ENCODE assay signal across 8 cellular contexts in genomic region chr7:150420987-150421674, GRCh38. TPM values are rescaled to one million over a fixed set of nuclear protein-coding genes. Genes with fewer than 3 reads are reported as not detected.
DNase-seq lines count a peak whose midpoint lies in the region; ATAC-seq and TF ChIP-seq lines count a peak whose summit lies in the region.

No MANE protein-coding gene starts in this region.

- H3K9me3 Mint-ChIP-seq in naive thymus-derived CD8-positive, alpha-beta T cell = no peaks in the 10 kb centered on the region
- H3K9me3 Mint-ChIP-seq in stimulated activated memory B cell treated with anti-CD40 and anti-IgM and Interleukin-4, amounts not matched to agents 10 μg/mL and 1 μg/mL and 100 μg/mL, for 72 hours = no peaks in the 10 kb centered on the region

- POLR2A ChIA-PET in naive thymus-derived CD8-positive, alpha-beta T cell (lab: Charles Lee) = interaction anchor here (0.9 to 2.5 kb wide), 2 partner anchors 15 to 63 kb away, joined by 4 to 7 read pairs; a partner anchor contains a TSS

- peak overlapping the region in 7 of 10 donors; percentile 20 to 76 (median 42) for H3K27ac Mint-ChIP-seq in naive thymus-derived CD8-positive, alpha-beta T cell
- H3K27ac Mint-ChIP-seq in stimulated activated memory B cell treated with anti-CD40 and anti-IgM and Interleukin-4, amounts not matched to agents 10 μg/mL and 1 μg/mL and 100 μg/mL, for 72 hours = peak overlapping the region; percentile 14

- no peaks in the 10 kb centered on the region for H3K36me3 Mint-ChIP-seq in naive thymus-derived CD8-positive, alpha-beta T cell
- no peaks in the 10 kb centered on the region for H3K36me3 Mint-ChIP-seq in stimulated activated memory B cell treated with anti-CD40 and anti-IgM and Interleukin-4, amounts not matched to agents 10 μg/mL and 1 μg/mL and 100 μg/mL, for 72 hours

- no peaks in the 10 kb centered on the region for H3K79me2 ChIP-seq in OCI-LY3 (ENCODE audit: low read length)

- H3K4me1 Mint-ChIP-seq in naive thymus-derived CD8-positive, alpha-beta T cell = peaks cover 6 to 11% (median 7%) of the 10 kb centered on the region in 4 donors
- H3K4me1 Mint-ChIP-seq in stimulated activated memory B cell treated with anti-CD40 and anti-IgM and Interleukin-4, amounts not matched to agents 10 μg/mL and 1 μg/mL and 100 μg/mL, for 72 hours = peaks cover 16% of the 10 kb centered on the region

- H3K4me3 ChIP-seq in OCI-LY3 (ENCODE audit: low read length) = peak overlapping the region; percentile 57
- H3K4me3 ChIP-seq in epithelial cell of esophagus (ENCODE audit: low read length) = no peak overlapping the region

- peak overlapping the region; percentile 51 for H3K9ac ChIP-seq in OCI-LY3 (ENCODE audit: low read length)

- no peaks in the 10 kb centered on the region for H3K36me3 ChIP-seq in OCI-LY3 (replicated peaks; ENCODE audit: low read depth, low read length)

- H3K9me3 ChIP-seq in OCI-LY3 (ENCODE audit: insufficient read depth, low read length) = no peaks in the 10 kb centered on the region

- H3K27me3 Mint-ChIP-seq in naive thymus-derived CD8-positive, alpha-beta T cell = peaks cover 0 to 1% (median 0%) of the 10 kb centered on the region in 5 donors
- H3K27me3 Mint-ChIP-seq in stimulated activated memory B cell treated with anti-CD40 and anti-IgM and Interleukin-4, amounts not matched to agents 10 μg/mL and 1 μg/mL and 100 μg/mL, for 72 hours = no peaks in the 10 kb centered on the region

- TF ChIP-seq EP300 in Ishikawa (IDR thresholded peaks at IDR 0.05; ENCODE audit: borderline replicate concordance) = no peak

- H3K4me2 ChIP-seq in OCI-LY3 (ENCODE audit: low read length) = peak overlapping the region; percentile 90

- H3K4me3 Mint-ChIP-seq in naive thymus-derived CD8-positive, alpha-beta T cell = peak overlapping the region in 9 of 10 donors; percentile 16 to 64 (median 35)
- H3K4me3 Mint-ChIP-seq in stimulated activated memory B cell treated with anti-CD40 and anti-IgM and Interleukin-4, amounts not matched to agents 10 μg/mL and 1 μg/mL and 100 μg/mL, for 72 hours = peak overlapping the region; percentile 35

- H3K27ac ChIP-seq in OCI-LY3 (ENCODE audit: low read length) = no peak overlapping the region

- peaks cover 12% of the 10 kb centered on the region for H3K4me1 ChIP-seq in OCI-LY3 (ENCODE audit: low read length)

- peak; percentile 98 for ATAC-seq in GM21619 (IDR thresholded peaks at IDR 0.05; ENCODE audit: unreplicated experiment)
- ATAC-seq in naive thymus-derived CD8-positive, alpha-beta T cell = peak; percentile 100
- ATAC-seq in stimulated activated memory B cell treated with anti-CD40 and anti-IgM and Interleukin-4, amounts not matched to agents 10 μg/mL and 1 μg/mL and 100 μg/mL, for 72 hours = peak; percentile 94

- peak; percentile 56 for DNase-seq in DMS79 treated with DMSO at 0.1 percent for 48 hours (lab: John Stamatoyannopoulos, UW)
- peak; percentile 89 for DNase-seq in activated CD8-positive, alpha-beta memory T cell treated with anti-CD3 and anti-CD28 coated beads, Interleukin-2, amount 50 U/mL, for 4 hours
- peak; percentile 73 for DNase-seq in epithelial cell of esophagus (ENCODE audit: low read depth)
- peak; percentile 67 to 91 (median 84) for DNase-seq in naive thymus-derived CD8-positive, alpha-beta T cell

- TF ChIP-seq RAD21 in Ishikawa (IDR thresholded peaks at IDR 0.05; ENCODE audit: low read depth) = peak; percentile 90

- peak; percentile 92 for TF ChIP-seq CTCF in OCI-LY3 (IDR thresholded peaks at IDR 0.05; ENCODE audit: low read depth, low read length)
- TF ChIP-seq CTCF in epithelial cell of esophagus (IDR thresholded peaks at IDR 0.05; ENCODE audit: insufficient read depth, low read depth, low read length, missing control alignments) = peak; percentile 83

- no peaks in the 10 kb centered on the region for H4K20me1 ChIP-seq in OCI-LY3 (ENCODE audit: insufficient read depth, low read length)

- H3K27me3 ChIP-seq in OCI-LY3 (ENCODE audit: low read depth, low read length) = no peaks in the 10 kb centered on the region

- peak overlapping the region; percentile 93 for H2AFZ ChIP-seq in OCI-LY3 (ENCODE audit: low read depth, low read length)

TF ChIP-seq in Ishikawa, 13 proteins besides CTCF, POLR2A, EP300 and RAD21:
- TF ChIP-seq NFIC (IDR thresholded peaks at IDR 0.05) (no peak), TCF12 (IDR thresholded peaks at IDR 0.05; ENCODE audit: low read depth) (no peak), EGR1 (IDR thresholded peaks at IDR 0.05) (no peak)

RNA-seq across cellular contexts. Expression of gene GIMAP8, which starts 29.3 kb away (rescaled TPM):
- 10 to 100 TPM; 66.8 to 68.0 TPM for total RNA-seq in naive thymus-derived CD8-positive, alpha-beta T cell
- polyA plus RNA-seq in naive thymus-derived CD8-positive, alpha-beta T cell = 10 to 100 TPM; 18.9 to 38.9 (median 25.9) TPM

RNA-seq across cellular contexts. Expression of gene ZNF775, which starts 42.0 kb away (rescaled TPM):
- total RNA-seq in naive thymus-derived CD8-positive, alpha-beta T cell = 1 to 10 TPM; 5.6 to 5.9 TPM
- polyA plus RNA-seq in naive thymus-derived CD8-positive, alpha-beta T cell = 1 to 10 TPM; 1.5 to 7.6 (median 3.1) TPM

RNA-seq across cellular contexts. Expression of gene REPIN1, which starts 52.5 kb away (rescaled TPM):
- total RNA-seq in naive thymus-derived CD8-positive, alpha-beta T cell = 100 to 1,000 TPM; 104 to 108 TPM
- polyA plus RNA-seq in naive thymus-derived CD8-positive, alpha-beta T cell = 10 to 100 TPM; 39.8 to 73.0 (median 49.8) TPM
